In genomic region chr12:94972795-94973194, GRCh38 we compare ENCODE assay signal across 17 cellular contexts. TPM values are rescaled to one million over a fixed set of nuclear protein-coding genes. Genes with fewer than 3 reads are reported as not detected.
DNase-seq lines count a peak whose midpoint lies in the region; ATAC-seq and TF ChIP-seq lines count a peak whose summit lies in the region.
"Had no signal": no experiment of that assay in that cellular context is flagged by ENCODE, and none has a peak within 500 bp of the region (broad histone marks: within the 10 kb centered on the region; RNA-seq: fewer than 3 reads in every experiment).

No MANE protein-coding gene starts in this region.

- CTCF ChIA-PET in activated naive CD4-positive, alpha-beta T cell treated with anti-CD3 and anti-CD28 coated beads, Interleukin-2, amount 10 ng/mL, durations not matched to agents 7 days and 5 days (lab: Charles Lee) = interaction anchor here (1.2 kb wide), 1 partner anchor 10 kb away, joined by 3 read pairs; no protein-coding TSS in a partner anchor

- H2BK120ac ChIP-seq in mesenchymal stem cell (ENCODE audit: low read depth, low read length) = peak overlapping the region; percentile 61

- H3K4me1 ChIP-seq in RWPE2 (ENCODE audit: insufficient read depth, poor library complexity, severe bottlenecking) (peaks cover 4% of the 10 kb centered on the region), mesenchymal stem cell (ENCODE audit: control insufficient read depth, insufficient read depth, low read depth, low read length) (no peaks in the 10 kb centered on the region), skeletal muscle satellite cell (ENCODE audit: control insufficient read depth, insufficient read depth, low read length) (peaks cover 14% of the 10 kb centered on the region), psoas muscle (no peaks in the 10 kb centered on the region)
- H3K4me1 ChIP-seq: BE2C had no signal

- no peak for DNase-seq in activated naive CD4-positive, alpha-beta T cell treated with anti-CD3 and anti-CD28 coated beads, Interleukin-2, amount 10 ng/mL, durations not matched to agents 7 days and 5 days
- DNase-seq in activated naive CD4-positive, alpha-beta T cell treated with Interleukin-2 at 50 U/mL for 16 hours = no peak
- DNase-seq in RWPE2 (ENCODE audit: low spot score) (no peak), mesenchymal stem cell (no peak), psoas muscle (no peak), dedifferentiated amniotic fluid mesenchymal stem cell (ENCODE audit: extremely low spot score) (no peak), KBM-7 (no peak)
- DNase-seq: 8988T; BE2C; Calu3; CD4-positive, alpha-beta T cell; NCI-H187; NCI-H2107; NCI-H510A treated with DMSO at 0.1 percent for 48 hours; NCI-H774 had no signal

- peaks cover 7% of the 10 kb centered on the region for H3K4me1 Mint-ChIP-seq in activated naive CD4-positive, alpha-beta T cell treated with anti-CD3 and anti-CD28 coated beads, Interleukin-2, amount 10 ng/mL, durations not matched to agents 7 days and 5 days

- peaks cover 39% of the 10 kb centered on the region for H3K36me3 Mint-ChIP-seq in activated naive CD4-positive, alpha-beta T cell treated with anti-CD3 and anti-CD28 coated beads, Interleukin-2, amount 10 ng/mL, durations not matched to agents 7 days and 5 days

- H3K27me3 Mint-ChIP-seq in activated naive CD4-positive, alpha-beta T cell treated with anti-CD3 and anti-CD28 coated beads, Interleukin-2, amount 10 ng/mL, durations not matched to agents 7 days and 5 days = no peaks in the 10 kb centered on the region
- H3K27me3 Mint-ChIP-seq: CD4-positive, alpha-beta T cell had no signal

- H2BK5ac ChIP-seq in mesenchymal stem cell (ENCODE audit: low read depth, low read length, poor library complexity, severe bottlenecking) = no peak overlapping the region

- H2BK12ac ChIP-seq in mesenchymal stem cell (ENCODE audit: low read length in 2 of 2) = peak overlapping the region in 1 of 2 experiments; percentile 42

- H2AFZ ChIP-seq in mesenchymal stem cell (ENCODE audit: low read depth, low read length) = no peak overlapping the region

- no peak overlapping the region for H3K23ac ChIP-seq in mesenchymal stem cell (ENCODE audit: low read length in 2 of 2)

- no peak overlapping the region for H3K4me3 Mint-ChIP-seq in activated naive CD4-positive, alpha-beta T cell treated with anti-CD3 and anti-CD28 coated beads, Interleukin-2, amount 10 ng/mL, durations not matched to agents 7 days and 5 days
- H3K4me3 Mint-ChIP-seq: CD4-positive, alpha-beta T cell had no signal

- H3K36me3 ChIP-seq in RWPE2 (ENCODE audit: low read depth) (peaks cover 15% of the 10 kb centered on the region), mesenchymal stem cell (ENCODE audit: control insufficient read depth in 1 of 2, insufficient read depth in 2 of 2, low read depth in 1 of 2, low read length in 2 of 2) (peaks cover 0 to 16% of the 10 kb centered on the region in 2 experiments), skeletal muscle satellite cell (ENCODE audit: insufficient read depth, low read length) (peaks cover 8% of the 10 kb centered on the region), psoas muscle (ENCODE audit: insufficient read depth in 1 of 2, low read depth in 1 of 2) (peaks cover 2 to 26% of the 10 kb centered on the region in 2 donors)

- H3K27ac Mint-ChIP-seq in activated naive CD4-positive, alpha-beta T cell treated with anti-CD3 and anti-CD28 coated beads, Interleukin-2, amount 10 ng/mL, durations not matched to agents 7 days and 5 days = peak overlapping the region; percentile 35
- H3K27ac Mint-ChIP-seq: CD4-positive, alpha-beta T cell had no signal

- H3K4me2 ChIP-seq in mesenchymal stem cell (ENCODE audit: low read length, poor library complexity, severe bottlenecking) (no peak overlapping the region), skeletal muscle satellite cell (ENCODE audit: low read length) (peak overlapping the region; percentile 43)

- H3K9me3 ChIP-seq in RWPE2 (ENCODE audit: severe bottlenecking) = no peaks in the 10 kb centered on the region
- no peaks in the 10 kb centered on the region for H3K9me3 ChIP-seq in mesenchymal stem cell (ENCODE audit: control insufficient read depth, low read length)
- H3K9me3 ChIP-seq in skeletal muscle satellite cell (replicated peaks; ENCODE audit: low read length) = no peaks in the 10 kb centered on the region
- no peaks in the 10 kb centered on the region for H3K9me3 ChIP-seq in psoas muscle
- H3K9me3 ChIP-seq: BE2C, SJSA1 had no signal

- H3K9me3 Mint-ChIP-seq in activated naive CD4-positive, alpha-beta T cell treated with anti-CD3 and anti-CD28 coated beads, Interleukin-2, amount 10 ng/mL, durations not matched to agents 7 days and 5 days = no peaks in the 10 kb centered on the region
- H3K9me3 Mint-ChIP-seq: CD4-positive, alpha-beta T cell had no signal

- H3K79me1 ChIP-seq in mesenchymal stem cell (replicated peaks; ENCODE audit: low read length, poor library complexity, severe bottlenecking) = peaks cover 10% of the 10 kb centered on the region

- H3K14ac ChIP-seq in mesenchymal stem cell (ENCODE audit: low read length in 2 of 2) = no peak overlapping the region

- no peak for ATAC-seq in RWPE2 (ENCODE audit: low read depth)
- ATAC-seq in psoas muscle = no peak

- H3K9ac ChIP-seq in mesenchymal stem cell (ENCODE audit: low read length) (no peak overlapping the region), skeletal muscle satellite cell (ENCODE audit: low read depth, low read length) (peak overlapping the region; percentile 58)

- H3K18ac ChIP-seq in mesenchymal stem cell (ENCODE audit: low read depth in 1 of 2, low read length in 2 of 2) = peak overlapping the region; percentile 11 to 70

- peak overlapping the region; percentile 73 to 75 for H3K4ac ChIP-seq in mesenchymal stem cell (ENCODE audit: low read depth in 1 of 2, low read length in 2 of 2)

- TF ChIP-seq CTCF in RWPE2 (IDR thresholded peaks at IDR 0.05; ENCODE audit: poor library complexity, severe bottlenecking) = no peak
- TF ChIP-seq CTCF in psoas muscle (IDR thresholded peaks at IDR 0.05) = no peak

- in situ Hi-C loops in KBM-7 (cut with MboI; ENCODE audit: low pct_unique_long_range_greater_than_20kb, low sequenced_read_pairs) = no loop called here

- no peak overlapping the region for H2AK5ac ChIP-seq in mesenchymal stem cell (ENCODE audit: low read length, severe bottlenecking)

- H3K27me3 ChIP-seq in RWPE2 (ENCODE audit: insufficient read depth, poor library complexity, severe bottlenecking) (no peaks in the 10 kb centered on the region), mesenchymal stem cell (ENCODE audit: control insufficient read depth in 1 of 2, insufficient read depth in 1 of 2, low read length in 2 of 2) (no peaks in the 10 kb centered on the region), skeletal muscle satellite cell (ENCODE audit: control insufficient read depth, insufficient read depth, low read length) (no peaks in the 10 kb centered on the region), psoas muscle (ENCODE audit: insufficient read depth in 3 of 3, low read length in 2 of 3) (no peaks in the 10 kb centered on the region)
- H3K27me3 ChIP-seq: BE2C, SJSA1 had no signal

- no peak overlapping the region for H4K8ac ChIP-seq in mesenchymal stem cell (ENCODE audit: low read length)

- H3K4me3 ChIP-seq in RWPE2 (ENCODE audit: severe bottlenecking) (no peak overlapping the region), mesenchymal stem cell (ENCODE audit: insufficient read depth in 1 of 2, low read depth in 1 of 2, low read length in 2 of 2) (no peak overlapping the region), skeletal muscle satellite cell (ENCODE audit: low read length) (no peak overlapping the region), psoas muscle (no peak overlapping the region)
- H3K4me3 ChIP-seq: SJSA1 had no signal

- intact Hi-C loops in psoas muscle (cut with DNase I) = no loop called here

- H3K27ac ChIP-seq in RWPE2 (ENCODE audit: poor library complexity, severe bottlenecking) (peak overlapping the region; percentile 43), mesenchymal stem cell (ENCODE audit: low read length, poor library complexity, severe bottlenecking) (no peak overlapping the region), psoas muscle (no peak overlapping the region)
- H3K27ac ChIP-seq: SJSA1 had no signal

- peak overlapping the region; percentile 80 for H4K91ac ChIP-seq in mesenchymal stem cell (ENCODE audit: low read length)

- WGBS in mesenchymal stem cell = 50% methylated on average over 2 of the region's 2 CpGs
- WGBS in psoas muscle, 3 donors = 76 to 89% (median 85%) methylated on average over 2 of the region's 2 CpGs

- no peak overlapping the region for H2BK15ac ChIP-seq in mesenchymal stem cell (ENCODE audit: low read depth, poor library complexity, severe bottlenecking)

RNA-seq across cellular contexts. Expression of gene NDUFA12, which starts 30.7 kb away (rescaled TPM):
- polyA plus RNA-seq in mesenchymal stem cell (2013, experiment 1 of 2) = 219 TPM
- polyA plus RNA-seq in mesenchymal stem cell (2013, experiment 2 of 2) = 217 TPM
- total RNA-seq in skeletal muscle satellite cell (2012; rRNA removed) = 112 and 148 TPM in 2 replicates
- 100 to 1,000 TPM; 189 to 280 (median 220) TPM for total RNA-seq in psoas muscle
- 100 to 1,000 TPM; 254 to 389 (median 347) TPM for polyA plus RNA-seq in psoas muscle
